Comparison of ENCODE assay signal across 26 cellular contexts in the genomic region with DNA sequence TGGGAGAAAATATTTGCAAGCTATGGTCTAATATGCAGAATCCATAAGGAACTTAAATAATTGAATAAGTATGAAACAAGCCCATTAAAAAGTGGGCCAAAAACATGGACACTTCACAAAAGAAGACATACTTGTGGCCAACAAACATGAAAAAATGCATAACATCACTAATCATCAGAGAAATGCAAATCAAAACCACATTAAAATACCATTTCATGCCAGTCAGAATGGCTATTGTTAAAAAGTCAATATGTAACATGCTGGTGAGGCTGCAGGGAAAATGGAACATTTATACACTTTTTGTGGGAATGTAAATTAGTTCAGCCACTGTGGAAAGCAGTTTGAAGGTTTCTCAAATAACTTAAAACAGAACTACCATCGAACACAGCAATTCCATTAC.
"Had no signal": no experiment of that assay in that cellular context is flagged by ENCODE, and none has a peak within 500 bp of the region (broad histone marks: within the 10 kb centered on the region; RNA-seq: fewer than 3 reads in every experiment).

No MANE protein-coding gene starts in this region.

- H3K27ac Mint-ChIP-seq: memory B cell; natural killer cell; progenitor cell of endocrine pancreas; stimulated activated naive CD8-positive, alpha-beta T cell treated with anti-CD3 and anti-CD28 coated beads, Interleukin-15, amount 100 ng/mL, for 72 hours had no signal

- H3K4me1 ChIP-seq: esophagus squamous epithelium, gastrocnemius medialis, heart left ventricle, parathyroid adenoma, right atrium auricular region, testis, tibial nerve, upper lobe of left lung had no signal

- H3K36me3 Mint-ChIP-seq: memory B cell, natural killer cell had no signal

- H3K27me3 ChIP-seq: esophagus squamous epithelium, gastrocnemius medialis, heart left ventricle, hepatocyte, neutrophil, right atrium auricular region, testis, tibial nerve, upper lobe of left lung had no signal

- H3K4me3 Mint-ChIP-seq: memory B cell; natural killer cell; stimulated activated naive CD8-positive, alpha-beta T cell treated with anti-CD3 and anti-CD28 coated beads, Interleukin-15, amount 100 ng/mL, for 72 hours had no signal

- DNase-seq: dermis blood vessel endothelial cell; effector memory CD4-positive, alpha-beta T cell; erythroblast; esophagus squamous epithelium; gastrocnemius medialis; heart left ventricle; kidney; natural killer cell; stimulated activated CD4-positive, alpha-beta T cell treated with anti-CD3 and anti-CD28 coated beads, Interleukin-12 subunit alpha, Interleukin-12 subunit beta, amount 100 ng/mL, for 4 hours; stimulated activated CD4-positive, alpha-beta T cell treated with anti-CD3 and anti-CD28 coated beads, Interleukin-1b, Interleukin-23, amount 100 ng/mL, for 48 hours; stimulated activated CD4-positive, alpha-beta T cell treated with anti-CD3 and anti-CD28 coated beads, Interleukin-4, amount 100 ng/mL, for 1 hour; stimulated activated CD8-positive, alpha-beta memory T cell treated with anti-CD3 and anti-CD28 coated beads, Interleukin-4, amount 100 ng/mL, for 48 hours; stimulated activated naive CD4-positive, alpha-beta T cell; stimulated activated naive CD8-positive, alpha-beta T cell treated with anti-CD3 and anti-CD28 coated beads, Interleukin-15, amount 100 ng/mL, for 72 hours; testis; upper lobe of left lung had no signal

- H3K9me3 ChIP-seq: esophagus squamous epithelium, gastrocnemius medialis, neutrophil, right atrium auricular region, testis, tibial nerve, upper lobe of left lung had no signal

- H3K4me3 ChIP-seq: coronary artery, esophagus squamous epithelium, gastrocnemius medialis, heart left ventricle, hepatocyte, lung, right atrium auricular region, smooth muscle cell, testis, tibial nerve, upper lobe of left lung had no signal

- H3K27ac ChIP-seq: coronary artery, esophagus squamous epithelium, gastrocnemius medialis, heart left ventricle, hepatocyte, neutrophil, parathyroid adenoma, right atrium auricular region, testis, tibial nerve, upper lobe of left lung had no signal

- H3K27me3 Mint-ChIP-seq: memory B cell; progenitor cell of endocrine pancreas; stimulated activated naive CD8-positive, alpha-beta T cell treated with anti-CD3 and anti-CD28 coated beads, Interleukin-15, amount 100 ng/mL, for 72 hours had no signal

- H3K36me3 ChIP-seq: esophagus squamous epithelium, gastrocnemius medialis, heart left ventricle, neutrophil, right atrium auricular region, tibial nerve, upper lobe of left lung had no signal

- H3K4me1 Mint-ChIP-seq: memory B cell; natural killer cell; stimulated activated naive CD8-positive, alpha-beta T cell treated with anti-CD3 and anti-CD28 coated beads, Interleukin-15, amount 100 ng/mL, for 72 hours had no signal
